Comparison of ENCODE assay signal across 18 cellular contexts in the genomic region with DNA sequence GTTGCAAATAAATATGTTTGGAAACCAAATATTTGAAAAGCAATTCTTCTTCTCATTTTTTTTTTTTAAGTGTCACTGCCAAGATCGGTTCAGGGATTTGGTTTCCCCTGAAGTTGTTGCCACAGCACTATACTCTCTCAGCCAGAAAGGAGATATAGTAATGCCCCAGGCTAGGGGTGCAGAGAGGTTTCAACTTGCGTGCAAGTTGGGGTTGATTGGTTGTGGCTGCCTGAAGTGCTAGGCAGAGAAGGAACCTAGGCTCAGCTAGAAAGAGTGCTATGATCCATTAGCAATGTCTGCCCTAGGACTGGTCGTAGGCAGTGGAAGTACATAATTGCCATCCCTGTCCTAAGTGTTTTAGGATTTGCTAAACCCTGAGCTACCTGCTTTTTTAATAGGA.
DNase-seq lines count a peak whose midpoint lies in the region; ATAC-seq, FAIRE-seq and TF ChIP-seq lines count a peak whose summit lies in the region.
"Had no signal": no experiment of that assay in that cellular context is flagged by ENCODE, and none has a peak within 500 bp of the region (broad histone marks: within the 10 kb centered on the region; RNA-seq: fewer than 3 reads in every experiment).

No MANE protein-coding gene starts in this region.

- no peak overlapping the region for H2BK20ac ChIP-seq in H1 (ENCODE audit: low read length)

- peak; percentile 46 for DNase-seq in Daoy (ENCODE audit: low read depth)
- DNase-seq in RPMI7951 (ENCODE audit: low read depth) = peak; percentile 10
- no peak for DNase-seq in H1 (ENCODE audit: low read depth in 1 of 2, low spot score in 2 of 2)
- DNase-seq in left kidney (ENCODE audit: low read depth, low spot score) = peak; percentile 27
- no peak for DNase-seq in RCC 7860 (ENCODE audit: low spot score)
- no peak for DNase-seq in nephron progenitor cell
- DNase-seq: Calu3; CD4-positive, alpha-beta T cell; DND-41; GDM1; NCI-H1105 treated with DMSO at 0.1 percent for 48 hours; NCI-H187 treated with DMSO at 0.1 percent for 48 hours; NCI-H446 treated with DMSO at 0.1 percent for 48 hours; PC-3; T-cell had no signal

- POLR2A ChIA-PET in H1 (lab: Charles Lee; ENCODE audit: partially characterized antibody) = interaction anchor here (0.6 to 0.8 kb wide), 3 partner anchors 19 to 88 kb away, joined by 3 to 5 read pairs (median 3); no protein-coding TSS in a partner anchor

- H2AK5ac ChIP-seq in H1 (ENCODE audit: low read depth, low read length) = no peak overlapping the region

- H3K4me1 ChIP-seq in H1 (replicated peaks in 1 of 4; ENCODE audit: control insufficient read depth in 3 of 4, insufficient read depth in 4 of 4, low read length in 3 of 4) = peaks cover 0 to 8% (median 4%) of the 10 kb centered on the region in 4 experiments; a peak in 4 of 7 replicates

- H4K91ac ChIP-seq in H1 (replicated peaks; ENCODE audit: insufficient read length, low read length) = no peak overlapping the region

- H3K27ac Mint-ChIP-seq in nephron progenitor cell = no peak overlapping the region
- H3K27ac Mint-ChIP-seq: CD4-positive, alpha-beta T cell; T-cell had no signal

- H3K4me1 Mint-ChIP-seq in nephron progenitor cell = peaks cover 57% of the 10 kb centered on the region
- H3K4me1 Mint-ChIP-seq: T-cell had no signal

- H2AFZ ChIP-seq in H1 (ENCODE audit: low read length) = no peak overlapping the region

- H3K4me3 ChIP-seq in H1 (ENCODE audit: extremely low read depth in 1 of 4, insufficient read depth in 2 of 4, low read depth in 3 of 4, low read length in 4 of 4) = no peak overlapping the region
- H3K4me3 ChIP-seq: GM12878 had no signal

- no peaks in the 10 kb centered on the region for H3K36me3 Mint-ChIP-seq in nephron progenitor cell (ENCODE audit: low read depth)
- H3K36me3 Mint-ChIP-seq: T-cell had no signal

- TF ChIP-seq POLR2A in H1 (IDR thresholded peaks at IDR 0.05; ENCODE audit: control extremely low read depth in 1 of 2, low read depth in 2 of 2, low read length in 2 of 2) = no peak

- H3K56ac ChIP-seq in H1 (replicated peaks; ENCODE audit: insufficient read length, low read depth, low read length) = no peak overlapping the region

- H4K5ac ChIP-seq in H1 (ENCODE audit: insufficient read length, low read depth, low read length) = no peak overlapping the region

- no peak overlapping the region for H3K27ac ChIP-seq in H1 (ENCODE audit: low read depth, low read length)

- CTCF ChIA-PET in H1 (lab: Charles Lee; ENCODE audit: partially characterized antibody) = interaction anchor here (1.0 to 2.3 kb wide), 6 partner anchors 32 to 212 kb away, joined by 3 to 5 read pairs (median 4); no protein-coding TSS in a partner anchor

- 0 out of 4 replicates have a peak, but pooled peaks cover 0 to 3% of the 10 kb centered on the region in 2 experiments for H3K9me3 ChIP-seq in H1 (ENCODE audit: insufficient read depth in 2 of 2, low read depth in 1 of 2, low read length in 1 of 2)

- no peaks in the 10 kb centered on the region for H4K20me1 ChIP-seq in H1 (replicated peaks in 1 of 2; ENCODE audit: control insufficient read depth in 1 of 2, insufficient read depth in 2 of 2, low read length in 2 of 2)

- no peak overlapping the region for H3K18ac ChIP-seq in H1 (ENCODE audit: extremely low read depth, low read length)

- H3K79me1 ChIP-seq in H1 (ENCODE audit: low read depth, low read length) = no peaks in the 10 kb centered on the region

- TF ChIP-seq RAD21 in H1 (IDR thresholded peaks at IDR 0.05 in 1 of 2, conservative IDR thresholded peaks at IDR 0.05 in 1 of 2; ENCODE audit: low read depth in 2 of 2, low read length in 2 of 2) = no peak

- no peak overlapping the region for H2BK15ac ChIP-seq in H1 (ENCODE audit: low read length)

- peaks cover 8% of the 10 kb centered on the region for H3K9me3 Mint-ChIP-seq in nephron progenitor cell
- H3K9me3 Mint-ChIP-seq: CD4-positive, alpha-beta T cell had no signal

- no peaks in the 10 kb centered on the region for H3K23me2 ChIP-seq in H1 (ENCODE audit: low read depth, low read length)

- no peaks in the 10 kb centered on the region for H3K79me2 ChIP-seq in H1 (ENCODE audit: control insufficient read depth in 1 of 2, insufficient read depth in 2 of 2, low read length in 2 of 2)

- H3K27me3 ChIP-seq in H1 (replicated peaks in 1 of 4; ENCODE audit: control insufficient read depth in 3 of 4, extremely low read depth in 1 of 4, insufficient read depth in 3 of 4, low read length in 3 of 4) = no peaks in the 10 kb centered on the region; a peak in 1 of 7 replicates

- TF ChIP-seq CTCF in H1 (IDR thresholded peaks at IDR 0.05; ENCODE audit: control extremely low read depth in 1 of 3, insufficient read depth in 1 of 3, low read depth in 1 of 3, low read length in 3 of 3) (no peak), nephron progenitor cell (IDR thresholded peaks at IDR 0.05) (no peak)

- H3K4ac ChIP-seq in H1 (replicated peaks; ENCODE audit: insufficient read length, low read depth, low read length) = no peak overlapping the region

- FAIRE-seq in H1 (lab: Jason Lieb, UNC) (no peak), RCC 7860 (lab: Jason Lieb, UNC) (no peak)
- FAIRE-seq: GM12878, H54 had no signal

- H4K8ac ChIP-seq in H1 (ENCODE audit: extremely low read depth, insufficient read depth, low read length) = no peak overlapping the region

- 85% methylated on average over 3 of the region's 3 CpGs; no CpG with 5 or more reads in 1 of the 2 experiments for WGBS in H1 (ENCODE audit: extremely low coverage in 1 of 2, insufficient coverage in 1 of 2, insufficient read length in 1 of 2, insufficient replicate concordance in 2 of 2, low coverage in 1 of 2, low lambda C conversion rate in 2 of 2, missing lambda C conversion rate in 1 of 2), 2 experiments

- H2BK12ac ChIP-seq in H1 (ENCODE audit: low read depth, low read length) = no peak overlapping the region

- no peak overlapping the region for H3K23ac ChIP-seq in H1 (ENCODE audit: insufficient read length)

- no peak for ATAC-seq in GM18519 (IDR thresholded peaks at IDR 0.05; ENCODE audit: low FRiP score, unreplicated experiment)
- ATAC-seq: GM12878, PC-3, T-cell had no signal

- no peak overlapping the region for H3K14ac ChIP-seq in H1 (ENCODE audit: insufficient read length)

- H3K4me3 Mint-ChIP-seq in nephron progenitor cell = no peak overlapping the region
- H3K4me3 Mint-ChIP-seq: CD4-positive, alpha-beta T cell; T-cell had no signal

- H3K27me3 Mint-ChIP-seq in nephron progenitor cell (ENCODE audit: low read depth, poor library complexity) = peaks cover 20% of the 10 kb centered on the region

- H2BK120ac ChIP-seq in H1 (replicated peaks; ENCODE audit: low read depth, low read length) = no peak overlapping the region

- H3K36me3 ChIP-seq in H1 (ENCODE audit: control insufficient read depth in 2 of 4, insufficient read depth in 4 of 4, low read length in 3 of 4) = no peaks in the 10 kb centered on the region

- no peak overlapping the region for H2BK5ac ChIP-seq in H1 (ENCODE audit: low read depth, low read length)

- no peak for TF ChIP-seq EP300 in H1 (IDR thresholded peaks at IDR 0.05; ENCODE audit: borderline replicate concordance in 1 of 2, low read depth in 2 of 2, low read length in 2 of 2)

- H3K4me2 ChIP-seq in H1 (ENCODE audit: insufficient read depth in 1 of 2, low read depth in 2 of 2, low read length in 2 of 2) = no peak overlapping the region

- H3K9ac ChIP-seq in H1 (replicated peaks in 1 of 4; ENCODE audit: extremely low read depth in 1 of 4, low read depth in 3 of 4, low read length in 3 of 4) = no peak overlapping the region

TF ChIP-seq in H1, 55 proteins besides CTCF, POLR2A, EP300 and RAD21:
- TF ChIP-seq SRF (IDR thresholded peaks at IDR 0.05; ENCODE audit: low read depth, low read length) = peak; percentile 33; the same call in 1 of the 2 replicates
- no peak for TF ChIP-seq TEAD4 (IDR thresholded peaks at IDR 0.05; ENCODE audit: low read depth, low read length)
- no peak for TF ChIP-seq RFX5 (IDR thresholded peaks at IDR 0.05; ENCODE audit: borderline replicate concordance, low read depth, low read length)
TF ChIP-seq in H1: peak in this region for 1.

Comparison
In these comparisons a context has a peak if more than half of its experiments do, and no peak if none do; other contexts are left out.
1. DNase-seq: peak in Daoy (single experiment), RPMI7951 (single experiment) and left kidney (single experiment); none in H1 (0 of 2), RCC 7860 (single experiment) and nephron progenitor cell (single experiment).